ENCODE assay signal across 19 cellular contexts in genomic region chr11:73239111-73239521, GRCh38. TPM values are rescaled to one million over a fixed set of nuclear protein-coding genes. Genes with fewer than 3 reads are reported as not detected.
DNase-seq lines count a peak whose midpoint lies in the region; ATAC-seq and TF ChIP-seq lines count a peak whose summit lies in the region.
"Had no signal": no experiment of that assay in that cellular context is flagged by ENCODE, and none has a peak within 500 bp of the region (broad histone marks: within the 10 kb centered on the region; RNA-seq: fewer than 3 reads in every experiment).

No MANE protein-coding gene starts in this region.

- H3K4me1 Mint-ChIP-seq in endodermal cell (peaks cover 3% of the 10 kb centered on the region), neural progenitor cell (peaks cover 17% of the 10 kb centered on the region)

- TF ChIP-seq CTCF in heart left ventricle (IDR thresholded peaks at IDR 0.05) (no peak), endodermal cell (conservative IDR thresholded peaks at IDR 0.05) (no peak), neural progenitor cell (IDR thresholded peaks at IDR 0.05) (no peak), upper lobe of right lung (IDR thresholded peaks at IDR 0.05) (no peak)

- H3K79me2 ChIP-seq in neural progenitor cell (ENCODE audit: low read depth), result no peaks in the 10 kb centered on the region

- H3K27me3 Mint-ChIP-seq in endodermal cell (ENCODE audit: insufficient read depth), result peaks cover 3% of the 10 kb centered on the region
- H3K27me3 Mint-ChIP-seq in neural progenitor cell (ENCODE audit: insufficient read depth, low read depth), result peaks cover 10% of the 10 kb centered on the region

- H3K4me2 ChIP-seq in neural progenitor cell, result no peak overlapping the region
- H3K4me2 ChIP-seq: PC-9 had no signal

- H3K36me3 ChIP-seq in heart left ventricle (peaks cover 0 to 7% (median 0%) of the 10 kb centered on the region in 9 donors), endodermal cell (ENCODE audit: control insufficient read depth, insufficient read depth, low read length) (no peaks in the 10 kb centered on the region), neural progenitor cell (no peaks in the 10 kb centered on the region), upper lobe of right lung (no peaks in the 10 kb centered on the region)
- H3K36me3 ChIP-seq: MG63 had no signal

- H3K4me3 ChIP-seq in heart left ventricle (no peak overlapping the region), endodermal cell (ENCODE audit: low read length) (no peak overlapping the region), neural progenitor cell (no peak overlapping the region), upper lobe of right lung (no peak overlapping the region)
- H3K4me3 ChIP-seq: MG63, PC-9 had no signal

- no peaks in the 10 kb centered on the region for H3K9me3 Mint-ChIP-seq in endodermal cell
- H3K9me3 Mint-ChIP-seq in neural progenitor cell, result no peaks in the 10 kb centered on the region
- H3K9me3 Mint-ChIP-seq: CD4-positive, CD25-positive, alpha-beta regulatory T cell had no signal

- H3K27ac ChIP-seq in heart left ventricle (peak overlapping the region in 11 of 12 donors; percentile 62 to 86 (median 78)), endodermal cell (ENCODE audit: low read depth, low read length) (no peak overlapping the region), neural progenitor cell (no peak overlapping the region), upper lobe of right lung (no peak overlapping the region)

- H3K36me3 Mint-ChIP-seq in endodermal cell (ENCODE audit: low read depth) (no peaks in the 10 kb centered on the region), neural progenitor cell (no peaks in the 10 kb centered on the region)
- H3K36me3 Mint-ChIP-seq: CD4-positive, CD25-positive, alpha-beta regulatory T cell had no signal

- TF ChIP-seq POLR2A in heart left ventricle (IDR thresholded peaks at IDR 0.05), result no peak

- H3K9ac ChIP-seq in endodermal cell (ENCODE audit: extremely low read depth, low read length, poor library complexity, severe bottlenecking) (no peak overlapping the region), neural progenitor cell (no peak overlapping the region)

- peaks cover 12 to 86% (median 59%) of the 10 kb centered on the region in 12 donors for H3K4me1 ChIP-seq in heart left ventricle
- H3K4me1 ChIP-seq in endodermal cell (ENCODE audit: control insufficient read depth, insufficient read depth, low read length), result no peaks in the 10 kb centered on the region
- H3K4me1 ChIP-seq in neural progenitor cell, result no peaks in the 10 kb centered on the region
- H3K4me1 ChIP-seq in upper lobe of right lung, result peaks cover 15% of the 10 kb centered on the region

- H3K4me3 Mint-ChIP-seq in endodermal cell, result no peak overlapping the region
- no peak overlapping the region for H3K4me3 Mint-ChIP-seq in neural progenitor cell
- H3K4me3 Mint-ChIP-seq: CD4-positive, CD25-positive, alpha-beta regulatory T cell had no signal

- H3K27ac Mint-ChIP-seq in endodermal cell (peak overlapping the region; percentile 35), neural progenitor cell (peak overlapping the region; percentile 82)
- H3K27ac Mint-ChIP-seq: CD4-positive, CD25-positive, alpha-beta regulatory T cell had no signal

- intact Hi-C loops in heart left ventricle (cut with DNase I), result loop anchor here in 2 of 10 donors (5.0 kb wide), 1 partner anchor 52 kb away; no protein-coding TSS in a partner anchor
- intact Hi-C loops in Right ventricle myocardium inferior (cut with DNase I), result no loop called here
- intact Hi-C loops in upper lobe of right lung (cut with DNase I), result loop anchor here (10.0 kb wide), 1 partner anchor 54 kb away; no protein-coding TSS in a partner anchor

- ATAC-seq in heart left ventricle (no peak), Right ventricle myocardium inferior (no peak), upper lobe of right lung (no peak)
- ATAC-seq: HCT116 had no signal

- WGBS in heart left ventricle, 4 donors, result 81 to 90% (median 84%) methylated on average over 4 to 6 of the region's 6 CpGs
- 97 to 100% methylated on average over 4 to 6 of the region's 6 CpGs for WGBS in endodermal cell (ENCODE audit: insufficient coverage in 1 of 2, insufficient read length in 1 of 2), 2 experiments

- no peaks in the 10 kb centered on the region for H3K9me3 ChIP-seq in heart left ventricle
- no peaks in the 10 kb centered on the region for H3K9me3 ChIP-seq in endodermal cell (ENCODE audit: control insufficient read depth, low read length)
- no peaks in the 10 kb centered on the region for H3K9me3 ChIP-seq in neural progenitor cell (ENCODE audit: low read depth)
- no peaks in the 10 kb centered on the region for H3K9me3 ChIP-seq in upper lobe of right lung
- H3K9me3 ChIP-seq: MG63 had no signal

- H2AFZ ChIP-seq in neural progenitor cell (replicated peaks), result no peak overlapping the region
- H2AFZ ChIP-seq: PC-9 had no signal

- H3K27me3 ChIP-seq in heart left ventricle (no peaks in the 10 kb centered on the region), endodermal cell (ENCODE audit: control insufficient read depth, insufficient read depth, low read length, poor library complexity, severe bottlenecking) (no peaks in the 10 kb centered on the region), neural progenitor cell (no peaks in the 10 kb centered on the region), upper lobe of right lung (no peaks in the 10 kb centered on the region)
- H3K27me3 ChIP-seq: MG63 had no signal

- H4K20me1 ChIP-seq in neural progenitor cell (ENCODE audit: low read depth), result no peaks in the 10 kb centered on the region

- DNase-seq in heart left ventricle, result peak in 2 of 5 donors; percentile 27 to 38
- no peak for DNase-seq in Right ventricle myocardium inferior (ENCODE audit: missing footprints)
- DNase-seq in endodermal cell, result peak; percentile 31
- no peak for DNase-seq in neural progenitor cell (ENCODE audit: low spot score)
- peak; percentile 41 for DNase-seq in upper lobe of right lung
- no peak for DNase-seq in cerebellum (ENCODE audit: low spot score)
- no peak for DNase-seq in DMS114 treated with DMSO at 0.1 percent for 48 hours (lab: John Stamatoyannopoulos, UW; ENCODE audit: unreplicated experiment)
- DNase-seq in Ammon's horn (ENCODE audit: low spot score), result no peak
- DNase-seq: CD4-positive, CD25-positive, alpha-beta regulatory T cell; DMS79 treated with DMSO at 0.1 percent for 48 hours; MG63; NCI-H1092 treated with DMSO at 0.1 percent for 48 hours; NCI-H187 treated with DMSO at 0.1 percent for 48 hours; NCI-H446; NCI-H748 treated with DMSO at 0.1 percent for 48 hours; PC-9; SHP77 had no signal

- no peaks in the 10 kb centered on the region for H3F3A ChIP-seq in neural progenitor cell (ENCODE audit: low read depth)

RNA-seq across cellular contexts. Expression of gene P2RY2, which starts 21.0 kb away (rescaled TPM):
- 10 to 100 TPM; 10.2 to 28.3 (median 14.7) TPM for total RNA-seq in heart left ventricle
- 10 to 100 TPM in 1 of 2 donors, 1 to 10 TPM in 1; 8.5 to 20.0 TPM for polyA plus RNA-seq in heart left ventricle
- 20.0 TPM for total RNA-seq in Right ventricle myocardium inferior
- total RNA-seq in endodermal cell, result under 1 TPM; 0.60 to 0.62 TPM
- 0.25 TPM for polyA plus RNA-seq in endodermal cell (2013, experiment 1 of 2)
- 0.54 TPM for polyA plus RNA-seq in endodermal cell (2013, experiment 2 of 2)
- total RNA-seq in neural progenitor cell (ENCODE audit: low replicate concordance), result 0.45 and 0.84 TPM in 2 replicates
- 7.4 TPM for total RNA-seq in upper lobe of right lung
- 0.09 TPM for total RNA-seq in cerebellum
- total RNA-seq: A673; CD4-positive, CD25-positive, alpha-beta regulatory T cell had no signal
- polyA plus RNA-seq: CD4-positive, CD25-positive, alpha-beta regulatory T cell had no signal

RNA-seq across cellular contexts. Expression of gene P2RY6, which starts 33.0 kb away (rescaled TPM):
- total RNA-seq in heart left ventricle (10 to 100 TPM in 1 of 9 donors, 1 to 10 TPM in 7, under 1 TPM in 1; 0.56 to 17.7 (median 2.0) TPM), Right ventricle myocardium inferior (2.8 TPM), endodermal cell (under 1 TPM; 0.31 to 0.37 TPM), neural progenitor cell (ENCODE audit: low replicate concordance) (0.25 TPM in 1 of 2 replicates, not detected in the other), upper lobe of right lung (3.2 TPM), cerebellum (0.27 TPM)
- polyA plus RNA-seq in heart left ventricle, result 1 to 10 TPM; 1.2 to 2.3 TPM
- polyA plus RNA-seq in endodermal cell (2013, experiment 1 of 2), result 0.11 TPM
- not detected for polyA plus RNA-seq in endodermal cell (2013, experiment 2 of 2)
- total RNA-seq: CD4-positive, CD25-positive, alpha-beta regulatory T cell had no signal
- polyA plus RNA-seq: CD4-positive, CD25-positive, alpha-beta regulatory T cell had no signal

Comparison
In these comparisons a context has a peak if more than half of its experiments do, and no peak if none do; other contexts are left out.
1. DNase-seq: peak in endodermal cell (single experiment) and upper lobe of right lung (single experiment); none in Right ventricle myocardium inferior (single experiment), neural progenitor cell (single experiment), cerebellum (single experiment), DMS114 treated with DMSO at 0.1 percent for 48 hours (single experiment) and Ammon's horn (single experiment).
2. H3K27ac ChIP-seq: peak in heart left ventricle (11 of 12); none in endodermal cell (single experiment), neural progenitor cell (single experiment) and upper lobe of right lung (single experiment).